31 cellular contexts compared by ENCODE assay signal in the genomic region with DNA sequence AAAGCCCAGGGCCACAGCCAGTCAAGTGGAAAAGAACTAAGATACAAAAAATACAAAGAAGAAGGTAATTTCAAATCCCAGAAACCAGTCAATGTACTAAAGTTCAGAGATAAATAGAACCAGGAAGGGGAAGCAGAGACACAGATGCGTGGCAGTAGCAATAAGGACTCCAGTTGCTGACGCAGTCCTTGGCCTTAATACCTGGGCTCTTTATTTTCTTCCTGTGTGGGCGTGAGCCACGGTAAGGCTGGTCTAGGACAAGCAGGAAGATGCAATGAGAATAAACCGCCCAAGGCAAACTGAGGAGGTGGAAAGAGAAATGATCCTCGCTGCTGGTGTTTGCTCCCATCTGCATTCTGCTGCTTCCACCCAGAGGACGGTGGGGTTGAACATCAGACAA.
"Had no signal": no experiment of that assay in that cellular context is flagged by ENCODE, and none has a peak within 500 bp of the region (broad histone marks: within the 10 kb centered on the region; RNA-seq: fewer than 3 reads in every experiment).

No MANE protein-coding gene starts in this region.

- H3K27me3 ChIP-seq: adrenal gland, body of pancreas, cardiac muscle cell, esophagus squamous epithelium, gastrocnemius medialis, hepatocyte, tibial artery had no signal

- H3K79me2 ChIP-seq: hepatocyte had no signal

- H3K4me2 ChIP-seq: hepatocyte had no signal

- H3K36me3 ChIP-seq: adrenal gland, cardiac muscle cell, esophagus squamous epithelium, gastrocnemius medialis, left ventricle myocardium inferior, suprapubic skin, tibial artery had no signal

- H3K9me3 ChIP-seq: adrenal gland, body of pancreas, esophagus squamous epithelium, gastrocnemius medialis, left ventricle myocardium inferior, suprapubic skin, tibial artery had no signal

- H3K27ac ChIP-seq: adrenal gland, body of pancreas, cardiac muscle cell, coronary artery, dorsolateral prefrontal cortex, gastrocnemius medialis, hepatocyte, left ventricle myocardium inferior, SK-N-MC, suprapubic skin, tibial artery had no signal

- DNase-seq: activated CD4-positive, alpha-beta memory T cell treated with anti-CD3 and anti-CD28 coated beads for 36 hours; activated CD4-positive, alpha-beta T cell treated with anti-CD3 and anti-CD28 coated beads, Interleukin-2, amount 10 ng/mL, durations not matched to agents 24 days and 14 days; activated CD4-positive, CD25-positive, alpha-beta regulatory T cell treated with anti-CD3 and anti-CD28 coated beads, Interleukin-2, amount 50 U/mL, for 72 hours; activated CD8-positive, alpha-beta memory T cell treated with anti-CD3 and anti-CD28 coated beads, Interleukin-2, amount 50 U/mL, for 4 hours; activated effector memory CD4-positive, alpha-beta T cell treated with anti-CD3 and anti-CD28 coated beads, Interleukin-2, amount 50 U/mL, for 16 hours; activated naive CD4-positive, alpha-beta T cell treated with anti-CD3 and anti-CD28 coated beads for 36 hours; activated naive CD8-positive, alpha-beta T cell treated with anti-CD3 and anti-CD28 coated beads for 36 hours; activated T-cell treated with anti-CD3 and anti-CD28 coated beads, Interleukin-2, amount 50 U/mL, for 1 hour; adrenal gland; aorta; body of pancreas; cerebellar nuclear complex; dorsolateral prefrontal cortex; effector memory CD8-positive, alpha-beta T cell; esophagus squamous epithelium; gastrocnemius medialis; glutamatergic neuron; left ventricle myocardium inferior; posterior cingulate gyrus; stimulated activated CD4-positive, alpha-beta T cell treated with anti-CD3 and anti-CD28 coated beads, Interleukin-1b, Interleukin-23, amount 100 ng/mL, for 48 hours; stimulated activated naive CD4-positive, alpha-beta T cell; T1000; tibial artery had no signal

- H3K4me1 ChIP-seq: adrenal gland, body of pancreas, gastrocnemius medialis, left ventricle myocardium inferior, suprapubic skin, tibial artery had no signal

- H3K4me3 ChIP-seq: adrenal gland, body of pancreas, cardiac muscle cell, coronary artery, dorsolateral prefrontal cortex, esophagus squamous epithelium, gastrocnemius medialis, hepatocyte, left ventricle myocardium inferior, lung, SK-N-MC, skin epidermis, suprapubic skin, tibial artery had no signal

- H2AFZ ChIP-seq: hepatocyte had no signal

- ATAC-seq: body of pancreas; effector memory CD8-positive, alpha-beta T cell; gastrocnemius medialis; sciatic nerve had no signal
